In the genomic region with DNA sequence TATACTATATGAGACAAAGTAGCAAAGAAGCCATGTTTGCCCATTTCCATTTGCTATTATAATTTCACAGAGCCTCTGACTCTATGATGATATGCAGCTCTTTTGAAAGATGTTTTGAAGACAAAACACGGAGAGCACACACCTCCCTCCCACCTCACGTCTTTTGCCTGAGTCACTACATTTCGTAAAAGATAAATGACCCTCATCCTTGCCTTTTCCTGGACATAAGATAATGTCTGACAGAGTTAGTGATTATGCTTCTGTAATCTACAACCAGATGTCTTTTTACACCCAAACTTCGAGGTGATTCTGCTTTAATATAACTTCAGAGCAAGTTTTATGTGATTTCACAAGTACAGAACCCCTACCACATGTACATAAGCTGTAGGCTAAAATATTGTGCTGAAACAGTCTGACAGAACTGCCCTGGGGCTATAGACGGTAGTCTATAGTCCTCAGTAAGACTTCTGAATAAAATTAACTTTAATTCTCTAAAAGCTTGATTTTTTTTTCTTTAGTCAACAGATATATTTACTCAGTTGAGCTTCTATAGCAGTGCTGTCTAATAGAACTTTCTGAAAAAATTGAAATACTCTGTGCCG, we compare ENCODE assay signal across 21 cellular contexts.
DNase-seq lines count a peak whose midpoint lies in the region; ATAC-seq and TF ChIP-seq lines count a peak whose summit lies in the region.
"Had no signal": no experiment of that assay in that cellular context is flagged by ENCODE, and none has a peak within 500 bp of the region (broad histone marks: within the 10 kb centered on the region; RNA-seq: fewer than 3 reads in every experiment).

No MANE protein-coding gene starts in this region.

- peaks cover 0 to 2% (median 0%) of the 10 kb centered on the region in 7 donors for H3K9me3 Mint-ChIP-seq in CD4-positive, CD25-positive, alpha-beta regulatory T cell
- H3K9me3 Mint-ChIP-seq in mesothelial cell of epicardium = peaks cover 2% of the 10 kb centered on the region

- peaks cover 9 to 35% (median 26%) of the 10 kb centered on the region in 4 donors for H3K4me1 Mint-ChIP-seq in CD4-positive, CD25-positive, alpha-beta regulatory T cell
- H3K4me1 Mint-ChIP-seq in mesothelial cell of epicardium = peaks cover 64% of the 10 kb centered on the region

- H3K9me3 ChIP-seq in CD4-positive, CD25-positive, alpha-beta regulatory T cell (ENCODE audit: control insufficient read depth in 2 of 2, low read length in 2 of 2) = no peaks in the 10 kb centered on the region
- H3K9me3 ChIP-seq: adrenal gland, Caco-2, heart left ventricle, right atrium auricular region had no signal

- H3K4me1 ChIP-seq in CD4-positive, CD25-positive, alpha-beta regulatory T cell (ENCODE audit: control insufficient read depth, insufficient read depth, low read length, poor library complexity, severe bottlenecking) = peaks cover 17% of the 10 kb centered on the region
- H3K4me1 ChIP-seq: adrenal gland had no signal

- H3K27me3 Mint-ChIP-seq in CD4-positive, CD25-positive, alpha-beta regulatory T cell = no peaks in the 10 kb centered on the region
- H3K27me3 Mint-ChIP-seq in mesothelial cell of epicardium (ENCODE audit: low read depth) = no peaks in the 10 kb centered on the region

- H3K4me3 ChIP-seq in CD4-positive, CD25-positive, alpha-beta regulatory T cell (ENCODE audit: low read depth, low read length) = peak overlapping the region; percentile 28
- no peak overlapping the region for H3K4me3 ChIP-seq in cardiac fibroblast (replicated peaks in 1 of 2; ENCODE audit: low read depth in 2 of 2, low read length in 2 of 2)
- H3K4me3 ChIP-seq: adrenal gland, heart left ventricle, right atrium auricular region had no signal

- TF ChIP-seq CTCF in cardiac fibroblast (IDR thresholded peaks at IDR 0.05; ENCODE audit: low read depth, low read length) (no peak), mesothelial cell of epicardium (IDR thresholded peaks at IDR 0.05; ENCODE audit: unreplicated experiment) (no peak)

- no peak overlapping the region for H3K27ac Mint-ChIP-seq in CD4-positive, CD25-positive, alpha-beta regulatory T cell
- H3K27ac Mint-ChIP-seq in mesothelial cell of epicardium = peak overlapping the region; percentile 86

- no peaks in the 10 kb centered on the region for H3K36me3 ChIP-seq in CD4-positive, CD25-positive, alpha-beta regulatory T cell (ENCODE audit: control insufficient read depth, insufficient read depth, low read length)
- H3K36me3 ChIP-seq: adrenal gland, heart left ventricle, right atrium auricular region, WERI-Rb-1 had no signal

- no peak for DNase-seq in CD4-positive, CD25-positive, alpha-beta regulatory T cell
- peak; percentile 94 for DNase-seq in NCI-H226
- DNase-seq in cardiac fibroblast (ENCODE audit: low read depth in 2 of 2) = peak; percentile 81 to 91
- no peak for DNase-seq in mesothelial cell of epicardium (ENCODE audit: low spot score in 2 of 2, unreplicated experiment in 2 of 2)
- no peak for DNase-seq in AG08395 (ENCODE audit: low spot score)
- DNase-seq in mesenteric fat pad (ENCODE audit: low spot score) = no peak
- DNase-seq in NCI-H446 treated with DMSO at 0.1 percent for 48 hours (lab: John Stamatoyannopoulos, UW) = no peak
- DNase-seq: activated CD8-positive, alpha-beta memory T cell treated with anti-CD3 and anti-CD28 coated beads for 24 hours; AML-193; Caco-2; GDM1; heart left ventricle; kidney; midbrain; NCI-H69; stimulated activated CD4-positive, alpha-beta T cell treated with anti-CD3 and anti-CD28 coated beads, Interleukin-1b, Interleukin-23, amount 100 ng/mL, for 48 hours; WERI-Rb-1 had no signal

- no peaks in the 10 kb centered on the region for H3K27me3 ChIP-seq in CD4-positive, CD25-positive, alpha-beta regulatory T cell (ENCODE audit: control insufficient read depth, insufficient read depth, low read length)
- H3K27me3 ChIP-seq: adrenal gland, heart left ventricle, right atrium auricular region had no signal

- no peaks in the 10 kb centered on the region for H3K36me3 Mint-ChIP-seq in CD4-positive, CD25-positive, alpha-beta regulatory T cell
- peaks cover 3% of the 10 kb centered on the region for H3K36me3 Mint-ChIP-seq in mesothelial cell of epicardium

- H3K4me3 Mint-ChIP-seq in CD4-positive, CD25-positive, alpha-beta regulatory T cell = peak overlapping the region in 1 of 4 donors; percentile 6
- no peak overlapping the region for H3K4me3 Mint-ChIP-seq in mesothelial cell of epicardium

- ATAC-seq in CD4-positive, CD25-positive, alpha-beta regulatory T cell (ENCODE audit: low read depth in 2 of 2) = no peak
- no peak for ATAC-seq in HG03175 (IDR thresholded peaks at IDR 0.05; ENCODE audit: unreplicated experiment)
- ATAC-seq: Panc1 had no signal

- H3K27ac ChIP-seq in CD4-positive, CD25-positive, alpha-beta regulatory T cell (ENCODE audit: insufficient read depth, low read length, poor library complexity, severe bottlenecking) = peak overlapping the region; percentile 15
- H3K27ac ChIP-seq: adrenal gland, right atrium auricular region, WERI-Rb-1 had no signal

Comparison
In these comparisons a context has a peak if more than half of its experiments do, and no peak if none do; other contexts are left out.
1. DNase-seq: peak in NCI-H226 (single experiment) and cardiac fibroblast (2 of 2); none in CD4-positive, CD25-positive, alpha-beta regulatory T cell (0 of 3), mesothelial cell of epicardium (0 of 2), AG08395 (single experiment), mesenteric fat pad (single experiment) and NCI-H446 treated with DMSO at 0.1 percent for 48 hours (single experiment).